In genomic region chr15:101844916-101845315, GRCh38 we compare ENCODE assay signal across 11 cellular contexts. TPM values are rescaled to one million over a fixed set of nuclear protein-coding genes. Genes with fewer than 3 reads are reported as not detected.
"Had no signal": no experiment of that assay in that cellular context is flagged by ENCODE, and none has a peak within 500 bp of the region (broad histone marks: within the 10 kb centered on the region; RNA-seq: fewer than 3 reads in every experiment).

No MANE protein-coding gene starts in this region.

- H3K9me3 ChIP-seq: HAP-1 had no signal

- FAIRE-seq: HepG2 had no signal

- ATAC-seq: HCT116, HepG2 had no signal

- H3K27ac ChIP-seq: GM23248 had no signal

- DNase-seq: GM23248, GOT3, H7, HFFc6, KBM-7 had no signal

- H3K4me3 ChIP-seq: GM23248, HAP-1 had no signal

- H3K36me3 ChIP-seq: HAP-1 had no signal

- H3K4me1 ChIP-seq: HAP-1 had no signal

- H3K9ac ChIP-seq: GM23248 had no signal

RNA-seq across cellular contexts. Expression of gene OR4F15, which starts 32.9 kb away (rescaled TPM):
- total RNA-seq: GM23248, H4, H7, HepG2, HT-29 had no signal
- polyA plus RNA-seq: GM23248, HepG2, IgD-negative memory B cell had no signal

RNA-seq across cellular contexts. Expression of gene OR4F6, which starts 41.6 kb away (rescaled TPM):
- total RNA-seq: GM23248, H4, H7, HepG2, HFFc6, HT-29 had no signal
- polyA plus RNA-seq: GM23248, HepG2, IgD-negative memory B cell had no signal
